In genomic region chr1:19484793-19485361, GRCh38 we compare ENCODE assay signal across 8 cellular contexts. TPM values are rescaled to one million over a fixed set of nuclear protein-coding genes. Genes with fewer than 3 reads are reported as not detected.
DNase-seq lines count a peak whose midpoint lies in the region; ATAC-seq, FAIRE-seq and TF ChIP-seq lines count a peak whose summit lies in the region.

No MANE protein-coding gene starts in this region.

- H3K36me3 ChIP-seq in OCI-LY1 (ENCODE audit: insufficient read depth, low read length) (peaks cover 18% of the 10 kb centered on the region; the same call in 1 of the 2 replicates), lower lobe of right lung (peaks cover 25% of the 10 kb centered on the region), transverse colon (no peaks in the 10 kb centered on the region)

- H3K4me1 ChIP-seq in OCI-LY1 (ENCODE audit: insufficient read depth, low read length, severe bottlenecking) (peaks cover 43% of the 10 kb centered on the region), lower lobe of right lung (peaks cover 67% of the 10 kb centered on the region), transverse colon (peaks cover 46 to 69% (median 62%) of the 10 kb centered on the region in 4 donors)

- H3K9me3 ChIP-seq in OCI-LY1 (ENCODE audit: low read length) (no peaks in the 10 kb centered on the region), lower lobe of right lung (no peaks in the 10 kb centered on the region), transverse colon (no peaks in the 10 kb centered on the region)

- H2AFZ ChIP-seq in OCI-LY1 (ENCODE audit: low read length): no peak overlapping the region

- 1% methylated on average over 25 of the region's 29 CpGs; no CpG with 5 or more reads in 1 of the 2 donors for whole genome bisulfite sequencing in transverse colon (ENCODE audit: low coverage in 1 of 2), 2 donors

- H3K4me3 ChIP-seq in OCI-LY1 (ENCODE audit: low read depth, low read length, poor library complexity, severe bottlenecking) (peak overlapping the region; percentile 99), choroid plexus epithelial cell (ENCODE audit: low read depth, low read length) (peak overlapping the region; percentile 91), lower lobe of right lung (peak overlapping the region; percentile 94), transverse colon (peak overlapping the region; percentile 66 to 100 (median 99))

- FAIRE-seq in D721Med (lab: Jason Lieb, UNC): no peak

- ATAC-seq in HG02588 (IDR thresholded peaks at IDR 0.05; ENCODE audit: unreplicated experiment): peak; percentile 12
- peak; percentile 44 to 49 for ATAC-seq in lower lobe of right lung

- peak overlapping the region; percentile 100 for H3K4me2 ChIP-seq in OCI-LY1 (ENCODE audit: low read length)

- H4K20me1 ChIP-seq in OCI-LY1 (ENCODE audit: insufficient read depth, low read length): no peaks in the 10 kb centered on the region

- in situ Hi-C loops in transverse colon (cut with MboI; ENCODE audit: low pct_ligation_motif_present in 1 of 4, low pct_unique_long_range_greater_than_20kb in 1 of 4, low sequenced_read_pairs in 3 of 4): loop anchor here (10.0 to 25.0 kb wide), 3 partner anchors 90 to 177 kb away; partner anchors contain the start of gene HTR6 (in 1 of the 4)

- TF ChIP-seq CTCF in OCI-LY1 (IDR thresholded peaks at IDR 0.05; ENCODE audit: low read length) (no peak), choroid plexus epithelial cell (conservative IDR thresholded peaks at IDR 0.05; ENCODE audit: low read depth, low read length) (no peak), lower lobe of right lung (IDR thresholded peaks at IDR 0.05) (no peak), transverse colon (IDR thresholded peaks at IDR 0.05) (no peak), D721Med (IDR thresholded peaks at IDR 0.05; ENCODE audit: insufficient read depth, missing control alignments) (no peak)

- H3K9me2 ChIP-seq in OCI-LY1 (ENCODE audit: low read depth, low read length): no peaks in the 10 kb centered on the region

- H3K79me2 ChIP-seq in OCI-LY1 (ENCODE audit: insufficient read depth, low read length): peaks cover 53% of the 10 kb centered on the region

- H3K9ac ChIP-seq in OCI-LY1 (ENCODE audit: low read length): peak overlapping the region; percentile 96

- H3F3A ChIP-seq in OCI-LY1 (ENCODE audit: insufficient read depth, low read length): no peaks in the 10 kb centered on the region

- peak in 2 of 3 experiments; percentile 62 to 72 for DNase-seq in NCI-H1417 (lab: John Stamatoyannopoulos, UW)
- no peak for DNase-seq in NCI-H1417 treated with DMSO at 0.1 percent for 48 hours (lab: John Stamatoyannopoulos, UW)
- DNase-seq in choroid plexus epithelial cell (ENCODE audit: low read depth): peak; percentile 42
- DNase-seq in lower lobe of right lung: peak; percentile 53
- no peak for DNase-seq in transverse colon
- no peak for DNase-seq in D721Med (ENCODE audit: insufficient read length, low spot score)

- no peak for TF ChIP-seq EP300 in transverse colon (IDR thresholded peaks at IDR 0.05; ENCODE audit: low read depth)

- intact Hi-C loops in lower lobe of right lung (cut with DNase I) (no loop called here), transverse colon (cut with DNase I; ENCODE audit: low total_unique reads) (loop anchor here (5.0 to 10.0 kb wide), 3 partner anchors 50 to 157 kb away; partner anchors contain the start of gene NBL1)

- H3K27ac ChIP-seq in OCI-LY1 (ENCODE audit: low read depth, low read length, poor library complexity, severe bottlenecking) (peak overlapping the region; percentile 40), lower lobe of right lung (peak overlapping the region; percentile 97), transverse colon (peak overlapping the region; percentile 99 to 100 (median 100))

- TF ChIP-seq POLR2A in transverse colon (IDR thresholded peaks at IDR 0.05): no peak

- H3K27me3 ChIP-seq in OCI-LY1 (ENCODE audit: insufficient read depth, low read length) (no peaks in the 10 kb centered on the region), lower lobe of right lung (ENCODE audit: low read depth) (no peaks in the 10 kb centered on the region), transverse colon (no peaks in the 10 kb centered on the region)

RNA-seq across cellular contexts. Expression of gene CAPZB, which starts 0.5 kb away (rescaled TPM):
- total RNA-seq in lower lobe of right lung (236 TPM), transverse colon (100 to 1,000 TPM; 127 to 404 (median 136) TPM)

Comparison
In these comparisons a context has a peak if more than half of its experiments do, and no peak if none do; other contexts are left out.
1. DNase-seq: peak in NCI-H1417 (2 of 3), choroid plexus epithelial cell (single experiment) and lower lobe of right lung (single experiment); none in NCI-H1417 treated with DMSO at 0.1 percent for 48 hours (single experiment), transverse colon (single experiment) and D721Med (single experiment).
2. H3K27ac ChIP-seq: peak in every context shown above with its lines; median percentile 100 in transverse colon; 97 in lower lobe of right lung; 40 in OCI-LY1.
3. Peak in every context shown above with its lines, with median percentiles within 50 percentile points of each other: H3K4me3 ChIP-seq.